15 cellular contexts compared by ENCODE assay signal in the genomic region with DNA sequence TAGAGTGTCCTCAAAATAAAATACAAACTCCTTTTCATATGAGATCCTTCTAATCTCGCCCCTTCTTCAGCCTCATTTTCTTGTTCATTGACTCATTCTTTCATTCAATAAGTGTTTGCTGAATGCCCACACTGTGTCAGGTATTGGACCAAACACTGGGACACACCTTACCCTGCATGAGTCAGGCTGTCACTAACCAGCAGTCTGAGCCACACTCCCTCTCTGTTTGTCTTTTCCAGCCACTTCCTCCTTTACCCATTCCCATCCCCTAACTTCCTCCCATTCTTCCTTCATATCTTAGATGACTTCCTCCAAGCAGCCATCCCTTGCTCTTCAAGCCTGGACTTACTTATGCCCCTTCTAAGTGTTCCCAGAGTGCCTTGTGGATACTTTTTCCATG. TPM values are rescaled to one million over a fixed set of nuclear protein-coding genes. Genes with fewer than 3 reads are reported as not detected.
A peak's percentile ranks its signal among the peaks of the same experiment; 100 is the strongest.
DNase-seq lines count a peak whose midpoint lies in the region; ATAC-seq and TF ChIP-seq lines count a peak whose summit lies in the region.
"Had no signal": no experiment of that assay in that cellular context is flagged by ENCODE, and none has a peak within 500 bp of the region (broad histone marks: within the 10 kb centered on the region; RNA-seq: fewer than 3 reads in every experiment).

No MANE protein-coding gene starts in this region.

- no peaks in the 10 kb centered on the region for H3K9me3 ChIP-seq in lung (ENCODE audit: control insufficient read depth in 2 of 2, insufficient read depth in 1 of 2, low read length in 1 of 2)
- H3K9me3 ChIP-seq in effector memory CD4-positive, alpha-beta T cell (ENCODE audit: control insufficient read depth, low read length) = no peaks in the 10 kb centered on the region
- H3K9me3 ChIP-seq: vagina had no signal

- intact Hi-C loops in activated CD4-positive, alpha-beta T cell treated with anti-CD3 and anti-CD28 coated beads for 36 hours (cut with DNase I, micrococcal nuclease) = no loop called here

- no peak overlapping the region for H3K27ac ChIP-seq in lung (ENCODE audit: low read depth in 1 of 2, low read length in 1 of 2)
- no peak overlapping the region for H3K27ac ChIP-seq in effector memory CD4-positive, alpha-beta T cell (ENCODE audit: insufficient read depth, low read length, poor library complexity, severe bottlenecking)
- H3K27ac ChIP-seq: SK-N-MC, vagina had no signal

- H3K4me1 ChIP-seq in lung (ENCODE audit: control insufficient read depth in 2 of 2, insufficient read depth in 2 of 2, low read length in 2 of 2) = peaks cover 0 to 4% of the 10 kb centered on the region in 2 donors
- H3K4me1 ChIP-seq in effector memory CD4-positive, alpha-beta T cell (ENCODE audit: control insufficient read depth, insufficient read depth, low read length, poor library complexity, severe bottlenecking) = peaks cover 35% of the 10 kb centered on the region
- H3K4me1 ChIP-seq: vagina had no signal

- 68 to 93% methylated on average over 1 of the region's 1 CpG for WGBS in lung, 2 donors

- H3K27me3 ChIP-seq in lung (ENCODE audit: control insufficient read depth, insufficient read depth) (no peaks in the 10 kb centered on the region), H7 (ENCODE audit: control insufficient read depth, insufficient read depth, low read length) (no peaks in the 10 kb centered on the region; the same call in 1 of the 2 replicates)
- H3K27me3 ChIP-seq in effector memory CD4-positive, alpha-beta T cell (replicated peaks; ENCODE audit: control insufficient read depth, insufficient read depth, low read length, poor library complexity, severe bottlenecking) = no peaks in the 10 kb centered on the region
- H3K27me3 ChIP-seq: vagina had no signal

- H3K36me3 ChIP-seq in lung (ENCODE audit: control insufficient read depth in 2 of 2, insufficient read depth in 2 of 2, low read length in 2 of 2) (no peaks in the 10 kb centered on the region), H7 (replicated peaks; ENCODE audit: control insufficient read depth, insufficient read depth, low read length) (no peaks in the 10 kb centered on the region)
- no peaks in the 10 kb centered on the region for H3K36me3 ChIP-seq in effector memory CD4-positive, alpha-beta T cell (ENCODE audit: control insufficient read depth, insufficient read depth, low read length)
- H3K36me3 ChIP-seq: vagina had no signal

- POLR2A ChIA-PET in activated CD4-positive, alpha-beta T cell treated with anti-CD3 and anti-CD28 coated beads for 36 hours (lab: Charles Lee) = interaction anchor here (1.0 to 1.1 kb wide), 2 partner anchors 27 to 190 kb away, joined by 3 read pairs; a partner anchor contains a TSS

- no peaks in the 10 kb centered on the region for H3K9me3 Mint-ChIP-seq in activated CD4-positive, alpha-beta T cell treated with anti-CD3 and anti-CD28 coated beads for 36 hours (ENCODE audit: low read depth)

- H3K27me3 Mint-ChIP-seq in activated CD4-positive, alpha-beta T cell treated with anti-CD3 and anti-CD28 coated beads for 36 hours = no peaks in the 10 kb centered on the region
- H3K27me3 Mint-ChIP-seq: naive thymus-derived CD8-positive, alpha-beta T cell had no signal

- CTCF ChIA-PET in activated CD4-positive, alpha-beta T cell treated with anti-CD3 and anti-CD28 coated beads for 36 hours (lab: Charles Lee) = interaction anchor here (0.9 to 1.7 kb wide), 3 partner anchors 24 to 193 kb away, joined by 3 to 4 read pairs (median 4); no protein-coding TSS in a partner anchor

- no peak overlapping the region for H3K27ac Mint-ChIP-seq in activated CD4-positive, alpha-beta T cell treated with anti-CD3 and anti-CD28 coated beads for 36 hours
- H3K27ac Mint-ChIP-seq: naive thymus-derived CD8-positive, alpha-beta T cell had no signal

- ATAC-seq in activated CD4-positive, alpha-beta T cell treated with anti-CD3 and anti-CD28 coated beads for 36 hours = peak; percentile 73
- ATAC-seq in lung (ENCODE audit: insufficient read depth, low FRiP score) = peak; percentile 92
- no peak for ATAC-seq in GM21717 (IDR thresholded peaks at IDR 0.05; ENCODE audit: unreplicated experiment)
- ATAC-seq: naive thymus-derived CD8-positive, alpha-beta T cell had no signal

- peaks cover 43% of the 10 kb centered on the region for H3K4me1 Mint-ChIP-seq in activated CD4-positive, alpha-beta T cell treated with anti-CD3 and anti-CD28 coated beads for 36 hours

- no peaks in the 10 kb centered on the region for H3K36me3 Mint-ChIP-seq in activated CD4-positive, alpha-beta T cell treated with anti-CD3 and anti-CD28 coated beads for 36 hours (ENCODE audit: low read depth)
- H3K36me3 Mint-ChIP-seq: naive thymus-derived CD8-positive, alpha-beta T cell had no signal

- no peak for TF ChIP-seq CTCF in lung (IDR thresholded peaks at IDR 0.05; ENCODE audit: control extremely low read depth, extremely low read depth)

- no peak overlapping the region for H3K4me3 Mint-ChIP-seq in activated CD4-positive, alpha-beta T cell treated with anti-CD3 and anti-CD28 coated beads for 36 hours
- H3K4me3 Mint-ChIP-seq: naive thymus-derived CD8-positive, alpha-beta T cell had no signal

- H3K4me3 ChIP-seq in lung (no peak overlapping the region), H7 (ENCODE audit: insufficient read depth, low read depth, low read length) (no peak overlapping the region)
- no peak overlapping the region for H3K4me3 ChIP-seq in effector memory CD4-positive, alpha-beta T cell (ENCODE audit: insufficient read depth, low read depth, low read length, poor library complexity, severe bottlenecking)
- H3K4me3 ChIP-seq: SK-N-MC, vagina had no signal

- DNase-seq in activated CD4-positive, alpha-beta T cell treated with anti-CD3 and anti-CD28 coated beads for 36 hours = peak; percentile 54
- DNase-seq in activated CD4-positive, alpha-beta T cell treated with anti-CD3 and anti-CD28 coated beads, Interleukin-2, amount 50 U/mL, for 48 hours = no peak
- DNase-seq in Daoy (ENCODE audit: low read depth) = peak; percentile 50
- peak; percentile 8 for DNase-seq in activated T-helper 9 cell treated with anti-CD3 and anti-CD28 coated beads, Interleukin-2, amount 50 U/mL, for 16 hours (ENCODE audit: low read depth)
- DNase-seq in lung (ENCODE audit: low spot score) = no peak
- DNase-seq in H7 = no peak
- no peak for DNase-seq in effector memory CD4-positive, alpha-beta T cell
- DNase-seq: activated CD8-positive, alpha-beta memory T cell treated with anti-CD3 and anti-CD28 coated beads, Interleukin-2, amount 50 U/mL, for 4 hours; COR-L47; naive thymus-derived CD8-positive, alpha-beta T cell; NCI-H1092 treated with DMSO at 0.1 percent for 48 hours; stimulated activated CD4-positive, alpha-beta T cell treated with anti-CD3 and anti-CD28 coated beads, Interleukin-2, amount 100 ng/mL, for 48 hours had no signal

RNA-seq across cellular contexts. Expression of a gene that starts 27.0 kb away (rescaled TPM):
- 100 to 1,000 TPM; 196 to 329 TPM for total RNA-seq in activated CD4-positive, alpha-beta T cell treated with anti-CD3 and anti-CD28 coated beads for 36 hours
- 258 and 272 TPM in 2 replicates for total RNA-seq in Daoy (2014; rRNA removed; shearing (Covaris generic))
- total RNA-seq in lung = 100 to 1,000 TPM; 183 to 291 TPM
- 100 to 1,000 TPM in 1 of 2 donors, 10 to 100 TPM in 1; 28.9 to 200 TPM for polyA plus RNA-seq in lung
- 181 and 199 TPM in 2 replicates for total RNA-seq in H7 (2014; rRNA removed; shearing (Covaris generic))

Comparison
In these comparisons a context has a peak if more than half of its experiments do, and no peak if none do; other contexts are left out.
1. DNase-seq: peak in activated CD4-positive, alpha-beta T cell treated with anti-CD3 and anti-CD28 coated beads for 36 hours (single experiment), Daoy (single experiment) and activated T-helper 9 cell treated with anti-CD3 and anti-CD28 coated beads, Interleukin-2, amount 50 U/mL, for 16 hours (single experiment); none in activated CD4-positive, alpha-beta T cell treated with anti-CD3 and anti-CD28 coated beads, Interleukin-2, amount 50 U/mL, for 48 hours (0 of 2), lung (single experiment), H7 (single experiment) and effector memory CD4-positive, alpha-beta T cell (0 of 3).